In genomic region chr16:87865902-87866565, GRCh38 we compare ENCODE assay signal across 1 cellular context.
A peak's percentile ranks its signal among the peaks of the same experiment; 100 is the strongest.
TF ChIP-seq lines count a peak whose summit lies in the region.

No MANE protein-coding gene starts in this region.

TF ChIP-seq in GM12878, 131 proteins besides CTCF, POLR2A, EP300 and RAD21:
- TF ChIP-seq RUNX3 (IDR thresholded peaks at IDR 0.05; ENCODE audit: low read length) (peak; percentile 73), IKZF2 (IDR thresholded peaks at IDR 0.05) (peak; percentile 21; a peak in 2 of 4 replicates), NFIC (IDR thresholded peaks at IDR 0.05; ENCODE audit: low read depth, low read length) (peak; percentile 20; the same call in 1 of the 2 replicates), MTA3 (IDR thresholded peaks at IDR 0.05; ENCODE audit: borderline replicate concordance, low read length) (peak; percentile 30; the same call in 1 of the 2 replicates), EGR1 (IDR thresholded peaks at IDR 0.05; ENCODE audit: borderline replicate concordance in 1 of 2, low read depth in 2 of 2, low read length in 2 of 2) (0 out of 3 replicates have a peak, but pooled peaks of 1 of the 2 experiments have one; percentile 16)
